2 cellular contexts compared by ENCODE assay signal in genomic region chr1:32771561-32772280, GRCh38.
TF ChIP-seq lines count a peak whose summit lies in the region.

No MANE protein-coding gene starts in this region.

TF ChIP-seq in HCT116, 20 proteins besides CTCF, POLR2A, EP300 and RAD21:
- TF ChIP-seq POLR2AphosphoS5 (IDR thresholded peaks at IDR 0.05; ENCODE audit: low read depth, low read length), result peak; percentile 2; the same call in 1 of the 2 replicates
- no peak for TF ChIP-seq YY1 (IDR thresholded peaks at IDR 0.05; ENCODE audit: extremely low read depth, insufficient replicate concordance, low read depth, low read length)

TF ChIP-seq in K562, 482 proteins besides CTCF, POLR2A, EP300 and RAD21:
- TF ChIP-seq ZNF764 (CRISPR knock-in tag; IDR thresholded peaks at IDR 0.05; ENCODE audit: low read depth) (no peak), ZNF263 (CRISPR knock-in tag; IDR thresholded peaks at IDR 0.05; ENCODE audit: borderline replicate concordance) (peak; percentile 62; the same call in 1 of the 2 replicates), POLR2G (IDR thresholded peaks at IDR 0.05; ENCODE audit: low read depth, low read length) (peak; percentile 83), ZBTB33 (CRISPR knock-in tag; IDR thresholded peaks at IDR 0.05) (peak; percentile 87), CREM (IDR thresholded peaks at IDR 0.05; ENCODE audit: low read depth) (no peak), HIVEP1 (CRISPR knock-in tag; IDR thresholded peaks at IDR 0.05) (no peak), SAP30 (IDR thresholded peaks at IDR 0.05; ENCODE audit: borderline replicate concordance, insufficient read depth, low read depth, low read length, poor library complexity, severe bottlenecking) (no peak), PCBP2 (IDR thresholded peaks at IDR 0.05; ENCODE audit: low read depth, low read length, poor library complexity, severe bottlenecking) (no peak), RBM22 (IDR thresholded peaks at IDR 0.05; ENCODE audit: low read depth, low read length, poor library complexity, severe bottlenecking) (peak; percentile 99), STAG1 (CRISPR knock-in tag; IDR thresholded peaks at IDR 0.05; ENCODE audit: borderline replicate concordance) (no peak), LCOR (CRISPR knock-in tag; IDR thresholded peaks at IDR 0.05) (0 out of 2 replicates have a peak, but pooled peaks have one; percentile 33), ZFX (CRISPR knock-in tag; IDR thresholded peaks at IDR 0.05) (peak; percentile 38), FIP1L1 (IDR thresholded peaks at IDR 0.05; ENCODE audit: low read depth, low read length, poor library complexity, severe bottlenecking) (peak; percentile 50), FOXJ2 (tag; IDR thresholded peaks at IDR 0.05) (0 out of 2 replicates have a peak, but pooled peaks have one; percentile 17), SMARCA5 (IDR thresholded peaks at IDR 0.05) (no peak), SIN3A (IDR thresholded peaks at IDR 0.05; ENCODE audit: borderline replicate concordance in 2 of 2, control insufficient read depth in 1 of 2, low read depth in 2 of 2, low read length in 2 of 2) (no peak), RBFOX2 (IDR thresholded peaks at IDR 0.05; ENCODE audit: low read depth, low read length) (peak; percentile 47)
